24 cellular contexts compared by ENCODE assay signal in genomic region chr1:52582116-52582696, GRCh38. TPM values are rescaled to one million over a fixed set of nuclear protein-coding genes. Genes with fewer than 3 reads are reported as not detected.
"Had no signal": no experiment of that assay in that cellular context is flagged by ENCODE, and none has a peak within 500 bp of the region (broad histone marks: within the 10 kb centered on the region; RNA-seq: fewer than 3 reads in every experiment).

No MANE protein-coding gene starts in this region.

- DNase-seq: KBM-7, MG63, NCI-H1092, NCI-H1436, NCI-H187, NCI-H2029, NCI-H2081 treated with DMSO at 0.1 percent for 48 hours, NCI-H2171, NCI-H226, NCI-H446, NCI-H510A, NCI-H524 treated with DMSO at 0.1 percent for 48 hours, NCI-H69, NCI-H774, PC-3, SHP77 had no signal

- H3K36me3 ChIP-seq: MG63 had no signal

- H3K27ac ChIP-seq: RWPE1 had no signal

- ATAC-seq: Panc1, PC-3, SK-N-SH treated with all-trans-retinoic acid at 6 μM for 48 hours had no signal

- H3K4me3 ChIP-seq: MG63 had no signal

- H3K27me3 ChIP-seq: MG63 had no signal

- H3K4me3 Mint-ChIP-seq: IgD-negative memory B cell had no signal

- H3K9me3 ChIP-seq: MG63 had no signal

- H3K27me3 Mint-ChIP-seq: IgD-negative memory B cell had no signal

- H3K9me3 Mint-ChIP-seq: IgD-negative memory B cell had no signal

RNA-seq across cellular contexts. Expression of gene GPX7, which starts 20.0 kb away (rescaled TPM):
- total RNA-seq: HT1080, OCI-LY7, PC-3, SK-MEL-5 had no signal

RNA-seq across cellular contexts. Expression of gene SHISAL2A, which starts 50.8 kb away (rescaled TPM):
- total RNA-seq: HT1080, LHCN-M2, PC-3, SK-MEL-5 had no signal
